7 cellular contexts compared by ENCODE assay signal in the genomic region with DNA sequence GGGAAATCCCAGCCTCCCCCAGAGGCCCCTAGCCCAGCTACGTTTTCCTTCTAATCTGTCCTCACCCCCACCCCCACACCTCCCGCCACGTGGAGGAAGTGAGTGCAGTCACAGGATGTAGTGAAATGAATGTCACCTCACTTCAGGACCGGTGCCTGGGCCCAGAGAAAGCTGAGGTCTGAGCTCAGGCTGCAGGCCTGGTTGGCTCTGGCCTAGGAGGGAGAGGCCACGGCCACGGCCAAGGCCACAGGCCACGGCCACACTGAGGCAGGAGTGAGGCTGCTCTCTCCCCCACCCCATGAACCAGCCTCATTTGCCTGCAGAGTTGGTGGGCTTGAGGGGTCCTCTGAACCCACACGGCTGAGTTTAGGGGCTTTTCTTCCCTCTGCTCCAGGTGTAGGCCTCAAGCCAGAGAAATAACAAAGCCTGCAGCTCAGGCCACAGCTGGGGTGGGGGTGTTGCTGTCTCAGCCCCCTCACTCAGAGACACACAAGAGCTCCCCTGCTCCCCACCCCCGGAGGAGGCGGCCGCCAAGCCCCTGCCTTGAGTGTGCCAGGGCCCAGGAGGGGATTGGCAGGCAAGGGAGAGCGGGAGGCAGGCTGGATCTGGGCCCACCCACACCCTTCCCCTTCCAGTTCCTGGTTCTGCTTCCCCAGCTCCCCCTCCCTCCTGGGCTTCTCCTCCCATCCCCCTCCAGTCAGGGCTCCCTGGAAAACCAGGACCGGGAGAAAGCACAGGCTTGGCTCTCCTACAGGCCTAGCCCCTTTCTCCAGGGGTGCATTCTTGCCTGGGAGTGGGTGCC. TPM values are rescaled to one million over a fixed set of nuclear protein-coding genes. Genes with fewer than 3 reads are reported as not detected.
DNase-seq lines count a peak whose midpoint lies in the region; ATAC-seq and TF ChIP-seq lines count a peak whose summit lies in the region.

No MANE protein-coding gene starts in this region.

- peak in 1 of 2 experiments; percentile 62; a peak in 1 of 4 replicates for TF ChIP-seq EP300 in SK-N-SH (IDR thresholded peaks at IDR 0.05; ENCODE audit: borderline replicate concordance in 1 of 2, low read depth in 1 of 2, low read length in 1 of 2)

- H3K36me3 Mint-ChIP-seq in activated naive CD8-positive, alpha-beta T cell treated with anti-CD3 and anti-CD28 coated beads, Interleukin-2, amount 10 ng/mL, durations not matched to agents 7 days and 5 days = peaks cover 13% of the 10 kb centered on the region
- no peaks in the 10 kb centered on the region for H3K36me3 Mint-ChIP-seq in HFFc6 (ENCODE audit: low read depth)

- peak; percentile 88 for DNase-seq in GM19238 (ENCODE audit: insufficient read length, low spot score)
- peak; percentile 97 for DNase-seq in SK-N-SH
- DNase-seq in activated naive CD8-positive, alpha-beta T cell treated with anti-CD3 and anti-CD28 coated beads, Interleukin-2, amount 10 ng/mL, durations not matched to agents 7 days and 5 days = peak; percentile 78
- peak; percentile 83 to 93 for DNase-seq in stimulated activated CD4-positive, alpha-beta T cell treated with anti-CD3 and anti-CD28 coated beads, Interleukin-4, amount 100 ng/mL, for 48 hours (ENCODE audit: low read depth in 2 of 2)
- no peak for DNase-seq in HFFc6

- peak overlapping the region; percentile 95 for H3K27ac Mint-ChIP-seq in activated naive CD8-positive, alpha-beta T cell treated with anti-CD3 and anti-CD28 coated beads, Interleukin-2, amount 10 ng/mL, durations not matched to agents 7 days and 5 days
- no peak overlapping the region for H3K27ac Mint-ChIP-seq in HFFc6

- H4K20me1 ChIP-seq in SK-N-SH (ENCODE audit: insufficient read depth) = peaks cover 12% of the 10 kb centered on the region

- H3K9me3 Mint-ChIP-seq in activated naive CD8-positive, alpha-beta T cell treated with anti-CD3 and anti-CD28 coated beads, Interleukin-2, amount 10 ng/mL, durations not matched to agents 7 days and 5 days = no peaks in the 10 kb centered on the region
- H3K9me3 Mint-ChIP-seq in HFFc6 = no peaks in the 10 kb centered on the region

- H2AFZ ChIP-seq in SK-N-SH (ENCODE audit: low read depth) = no peak overlapping the region

- peak; percentile 21; the same call in 1 of the 2 replicates for TF ChIP-seq RAD21 in SK-N-SH (IDR thresholded peaks at IDR 0.05; ENCODE audit: low read length)

- H3K4me1 ChIP-seq in SK-N-SH (ENCODE audit: control insufficient read depth in 1 of 2, insufficient read depth in 2 of 2, low read depth in 1 of 2, low read length in 1 of 2) = peaks cover 13 to 69% of the 10 kb centered on the region in 2 experiments; a peak in 3 of 4 replicates

- peak overlapping the region; percentile 82 for H3K4me3 Mint-ChIP-seq in activated naive CD8-positive, alpha-beta T cell treated with anti-CD3 and anti-CD28 coated beads, Interleukin-2, amount 10 ng/mL, durations not matched to agents 7 days and 5 days
- no peak overlapping the region for H3K4me3 Mint-ChIP-seq in HFFc6

- peak; percentile 83 for ATAC-seq in HG03342 (IDR thresholded peaks at IDR 0.05; ENCODE audit: unreplicated experiment)
- ATAC-seq in activated naive CD8-positive, alpha-beta T cell treated with anti-CD3 and anti-CD28 coated beads, Interleukin-2, amount 10 ng/mL, durations not matched to agents 7 days and 5 days (ENCODE audit: low read depth) = peak; percentile 88

- WGBS in SK-N-SH (ENCODE audit: low lambda C conversion rate) = 72% methylated on average over 11 of the region's 13 CpGs

- no peaks in the 10 kb centered on the region for H3K9me3 ChIP-seq in SK-N-SH

- no peaks in the 10 kb centered on the region for H3K27me3 Mint-ChIP-seq in activated naive CD8-positive, alpha-beta T cell treated with anti-CD3 and anti-CD28 coated beads, Interleukin-2, amount 10 ng/mL, durations not matched to agents 7 days and 5 days
- no peaks in the 10 kb centered on the region; the same call in none of the 2 replicates for H3K27me3 Mint-ChIP-seq in HFFc6 (ENCODE audit: insufficient read depth)

- H3K4me3 ChIP-seq in SK-N-SH (ENCODE audit: low read depth in 2 of 2, low read length in 1 of 2) = no peak overlapping the region

- CTCF ChIA-PET in SK-N-SH (lab: Yijun Ruan, JAX) = interaction anchor here (0.8 to 9.6 kb wide), 11 partner anchors 9 to 385 kb away, joined by 3 to 60 read pairs (median 3); a partner anchor contains a TSS

- H3K4me1 Mint-ChIP-seq in activated naive CD8-positive, alpha-beta T cell treated with anti-CD3 and anti-CD28 coated beads, Interleukin-2, amount 10 ng/mL, durations not matched to agents 7 days and 5 days = peaks cover 47% of the 10 kb centered on the region
- H3K4me1 Mint-ChIP-seq in HFFc6 (ENCODE audit: low read depth) = no peaks in the 10 kb centered on the region

- H3K27me3 ChIP-seq in SK-N-SH (ENCODE audit: insufficient read depth) (no peaks in the 10 kb centered on the region), layer of hippocampus (ENCODE audit: control insufficient read depth, insufficient read depth, low read length) (no peaks in the 10 kb centered on the region)

- H3K27ac ChIP-seq in SK-N-SH (ENCODE audit: low read depth in 2 of 2, low read length in 1 of 2) = peak overlapping the region in 1 of 2 experiments; percentile 100; a peak in 2 of 4 replicates
- H3K27ac ChIP-seq in layer of hippocampus (ENCODE audit: low read depth, low read length) = peak overlapping the region; percentile 65

- H3F3A ChIP-seq in SK-N-SH (replicated peaks; ENCODE audit: insufficient read depth) = no peaks in the 10 kb centered on the region

- no peaks in the 10 kb centered on the region for H3K9me2 ChIP-seq in SK-N-SH

- H3K9ac ChIP-seq in SK-N-SH = no peak overlapping the region

- TF ChIP-seq CTCF in SK-N-SH (IDR thresholded peaks at IDR 0.05) (no peak), HFFc6 (IDR thresholded peaks at IDR 0.05) (no peak)

- POLR2A ChIA-PET in SK-N-SH (lab: Yijun Ruan, JAX) = interaction anchor here (0.6 to 2.7 kb wide), 12 partner anchors 10 to 178 kb away, joined by 3 to 17 read pairs (median 5); a partner anchor contains a TSS
- POLR2A ChIA-PET in activated naive CD8-positive, alpha-beta T cell treated with anti-CD3 and anti-CD28 coated beads, Interleukin-2, amount 10 ng/mL, durations not matched to agents 7 days and 5 days (lab: Charles Lee) = interaction anchor here (0.5 to 4.4 kb wide), 25 partner anchors 9 to 1400 kb away, joined by 3 to 50 read pairs (median 5); a partner anchor contains a TSS

- peaks cover 4 to 14% of the 10 kb centered on the region in 2 experiments for H3K36me3 ChIP-seq in SK-N-SH (replicated peaks in 1 of 2; ENCODE audit: control insufficient read depth in 1 of 2, insufficient read depth in 2 of 2, low read length in 1 of 2)

- H3K79me2 ChIP-seq in SK-N-SH (ENCODE audit: insufficient read depth) = peaks cover 15% of the 10 kb centered on the region; the same call in 1 of the 2 replicates

- no peak overlapping the region for H3K4me2 ChIP-seq in SK-N-SH

TF ChIP-seq in SK-N-SH, 30 proteins besides CTCF, POLR2A, EP300 and RAD21 (continues in another document):
- no peak for TF ChIP-seq FOXM1 (IDR thresholded peaks at IDR 0.05; ENCODE audit: low read depth)
- TF ChIP-seq, protein P1, sequence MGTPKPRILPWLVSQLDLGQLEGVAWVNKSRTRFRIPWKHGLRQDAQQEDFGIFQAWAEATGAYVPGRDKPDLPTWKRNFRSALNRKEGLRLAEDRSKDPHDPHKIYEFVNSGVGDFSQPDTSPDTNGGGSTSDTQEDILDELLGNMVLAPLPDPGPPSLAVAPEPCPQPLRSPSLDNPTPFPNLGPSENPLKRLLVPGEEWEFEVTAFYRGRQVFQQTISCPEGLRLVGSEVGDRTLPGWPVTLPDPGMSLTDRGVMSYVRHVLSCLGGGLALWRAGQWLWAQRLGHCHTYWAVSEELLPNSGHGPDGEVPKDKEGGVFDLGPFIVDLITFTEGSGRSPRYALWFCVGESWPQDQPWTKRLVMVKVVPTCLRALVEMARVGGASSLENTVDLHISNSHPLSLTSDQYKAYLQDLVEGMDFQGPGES (IDR thresholded peaks at IDR 0.05; ENCODE audit: low read depth, low read length) = no peak; the same call in 1 of the 2 replicates
- peak; percentile 71; the same call in 1 of the 2 replicates for TF ChIP-seq RCOR1 (IDR thresholded peaks at IDR 0.05; ENCODE audit: low read length)
- no peak for TF ChIP-seq YY1 (IDR thresholded peaks at IDR 0.05; ENCODE audit: low read depth)
- TF ChIP-seq NFIC (IDR thresholded peaks at IDR 0.05; ENCODE audit: borderline replicate concordance) = no peak
- peak; percentile 74; the same call in 1 of the 2 replicates for TF ChIP-seq FOXJ3 (CRISPR knock-in tag; IDR thresholded peaks at IDR 0.05)
- TF ChIP-seq POLR2AphosphoS5 (IDR thresholded peaks at IDR 0.05; ENCODE audit: low read depth, low read length) = no peak
- TF ChIP-seq MEF2A (IDR thresholded peaks at IDR 0.05; ENCODE audit: borderline replicate concordance, low read depth) = no peak
- TF ChIP-seq TCF12 (IDR thresholded peaks at IDR 0.05) = no peak
- TF ChIP-seq, protein P2, sequence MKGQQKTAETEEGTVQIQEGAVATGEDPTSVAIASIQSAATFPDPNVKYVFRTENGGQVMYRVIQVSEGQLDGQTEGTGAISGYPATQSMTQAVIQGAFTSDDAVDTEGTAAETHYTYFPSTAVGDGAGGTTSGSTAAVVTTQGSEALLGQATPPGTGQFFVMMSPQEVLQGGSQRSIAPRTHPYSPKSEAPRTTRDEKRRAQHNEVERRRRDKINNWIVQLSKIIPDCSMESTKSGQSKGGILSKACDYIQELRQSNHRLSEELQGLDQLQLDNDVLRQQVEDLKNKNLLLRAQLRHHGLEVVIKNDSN (IDR thresholded peaks at IDR 0.05; ENCODE audit: borderline replicate concordance, low read depth) = no peak
- TF ChIP-seq SIN3A (IDR thresholded peaks at IDR 0.05; ENCODE audit: borderline replicate concordance, low read depth, low read length) = no peak
- no peak for TF ChIP-seq GABPA (IDR thresholded peaks at IDR 0.05; ENCODE audit: low read depth)
- TF ChIP-seq RFX5 (IDR thresholded peaks at IDR 0.05; ENCODE audit: low read length) = peak; percentile 57; the same call in 1 of the 2 replicates

RNA-seq across cellular contexts. Expression of a gene that starts 27.0 kb away (rescaled TPM):
- polyA plus RNA-seq in SK-N-SH (2012; rRNA removed) = 5.5 and 5.6 TPM in 2 replicates
- 2.3 and 2.6 TPM in 2 replicates for polyA plus RNA-seq in SK-N-SH (2012; cell fraction: cytosol; rRNA removed)
- polyA plus RNA-seq in SK-N-SH (2012; cell fraction: nucleus; rRNA removed) = 18.6 and 20.2 TPM in 2 replicates
- total RNA-seq in activated naive CD8-positive, alpha-beta T cell treated with anti-CD3 and anti-CD28 coated beads, Interleukin-2, amount 10 ng/mL, durations not matched to agents 7 days and 5 days = 10 to 100 TPM; 76.7 to 84.7 TPM
- total RNA-seq in HFFc6 (2021; fragmentation: NEBNext Ultra II Directional; extraction: Animal tissue kit (Norgen Biotek cat#: 25700)) = 1 to 10 TPM; 3.5 to 5.2 (median 4.5) TPM

Comparison
In these comparisons a context has a peak if more than half of its experiments do, and no peak if none do; other contexts are left out.
1. RNA of a gene that starts 27.0 kb away (total RNA-seq): 76.7 to 84.7 TPM in activated naive CD8-positive, alpha-beta T cell treated with anti-CD3 and anti-CD28 coated beads, Interleukin-2, amount 10 ng/mL, durations not matched to agents 7 days and 5 days; 3.5 to 5.2 TPM in HFFc6; every median in the first group is over 10 times any median in the second.